In the genomic region with DNA sequence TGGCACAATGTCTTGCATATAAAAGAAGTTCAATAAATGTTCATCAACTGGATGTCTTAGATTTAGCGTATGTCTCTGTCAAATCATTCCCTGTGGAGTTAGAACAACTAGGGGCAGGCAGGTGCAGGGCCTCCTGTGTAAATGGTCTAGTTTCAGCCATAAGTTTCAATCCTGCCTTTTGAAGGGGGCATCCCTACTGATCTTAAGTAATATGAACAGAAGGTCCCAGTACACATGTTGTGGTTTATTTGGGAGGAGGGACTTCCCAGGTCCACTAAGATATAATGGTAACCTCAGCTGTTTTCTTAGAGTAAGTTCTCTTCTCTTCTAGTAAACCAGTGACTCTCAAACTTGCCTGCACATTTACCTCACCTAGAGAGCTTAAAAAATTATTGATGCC, we compare ENCODE assay signal across 18 cellular contexts. TPM values are rescaled to one million over a fixed set of nuclear protein-coding genes. Genes with fewer than 3 reads are reported as not detected.
DNase-seq lines count a peak whose midpoint lies in the region; ATAC-seq and TF ChIP-seq lines count a peak whose summit lies in the region.
"Had no signal": no experiment of that assay in that cellular context is flagged by ENCODE, and none has a peak within 500 bp of the region (broad histone marks: within the 10 kb centered on the region; RNA-seq: fewer than 3 reads in every experiment).

No MANE protein-coding gene starts in this region.

- H3K4me1 Mint-ChIP-seq in natural killer cell = no peaks in the 10 kb centered on the region
- H3K4me1 Mint-ChIP-seq in activated CD4-positive, alpha-beta T cell treated with anti-CD3 and anti-CD28 coated beads, Interleukin-2, amount 10 ng/mL, durations not matched to agents 24 days and 14 days = peaks cover 2% of the 10 kb centered on the region
- H3K4me1 Mint-ChIP-seq: activated naive CD8-positive, alpha-beta T cell treated with anti-CD3 and anti-CD28 coated beads, Interleukin-2, amount 10 ng/mL, durations not matched to agents 7 days and 5 days; IgD-negative memory B cell had no signal

- no peak overlapping the region for H3K27ac Mint-ChIP-seq in natural killer cell
- no peak overlapping the region for H3K27ac Mint-ChIP-seq in activated CD4-positive, alpha-beta T cell treated with anti-CD3 and anti-CD28 coated beads, Interleukin-2, amount 10 ng/mL, durations not matched to agents 24 days and 14 days
- H3K27ac Mint-ChIP-seq: activated naive CD8-positive, alpha-beta T cell treated with anti-CD3 and anti-CD28 coated beads, Interleukin-2, amount 10 ng/mL, durations not matched to agents 7 days and 5 days; IgD-negative memory B cell had no signal

- TF ChIP-seq CTCF in natural killer cell (IDR thresholded peaks at IDR 0.05) = no peak

- H3K36me3 Mint-ChIP-seq in natural killer cell = peaks cover 15% of the 10 kb centered on the region
- peaks cover 5% of the 10 kb centered on the region for H3K36me3 Mint-ChIP-seq in activated CD4-positive, alpha-beta T cell treated with anti-CD3 and anti-CD28 coated beads, Interleukin-2, amount 10 ng/mL, durations not matched to agents 24 days and 14 days (ENCODE audit: low read depth)

- ATAC-seq in GM18870 (IDR thresholded peaks at IDR 0.05; ENCODE audit: unreplicated experiment) = peak; percentile 52
- peak; percentile 55 for ATAC-seq in GM21526 (IDR thresholded peaks at IDR 0.05; ENCODE audit: low FRiP score, unreplicated experiment)
- ATAC-seq in HG02870 (IDR thresholded peaks at IDR 0.05; ENCODE audit: unreplicated experiment) = peak; percentile 66
- peak; percentile 62 for ATAC-seq in HG03460 (IDR thresholded peaks at IDR 0.05; ENCODE audit: unreplicated experiment)
- ATAC-seq in natural killer cell = no peak
- no peak for ATAC-seq in SK-N-SH treated with all-trans-retinoic acid at 6 μM for 48 hours
- ATAC-seq: activated T-cell treated with anti-CD3 and anti-CD28 coated beads, Interleukin-2, amount 50 U/mL, for 4 hours; HCT116; Panc1 had no signal

- H3K9me3 Mint-ChIP-seq in natural killer cell = no peaks in the 10 kb centered on the region
- H3K9me3 Mint-ChIP-seq in activated CD4-positive, alpha-beta T cell treated with anti-CD3 and anti-CD28 coated beads, Interleukin-2, amount 10 ng/mL, durations not matched to agents 24 days and 14 days = no peaks in the 10 kb centered on the region
- H3K9me3 Mint-ChIP-seq: activated naive CD8-positive, alpha-beta T cell treated with anti-CD3 and anti-CD28 coated beads, Interleukin-2, amount 10 ng/mL, durations not matched to agents 7 days and 5 days; activated T-cell treated with anti-CD3 and anti-CD28 coated beads, Interleukin-2, amount 50 U/mL, for 4 hours had no signal

- no peak for DNase-seq in natural killer cell
- no peak for DNase-seq in stimulated activated CD4-positive, alpha-beta T cell treated with anti-CD3 and anti-CD28 coated beads, Interleukin-4, amount 100 ng/mL, for 4 hours
- DNase-seq in activated CD4-positive, alpha-beta T cell treated with anti-CD3 and anti-CD28 coated beads, Interleukin-2, amount 10 ng/mL, durations not matched to agents 24 days and 14 days = no peak
- DNase-seq: activated naive CD8-positive, alpha-beta T cell treated with anti-CD3 and anti-CD28 coated beads, Interleukin-2, amount 10 ng/mL, durations not matched to agents 7 days and 5 days; activated T-cell treated with anti-CD3 and anti-CD28 coated beads, Interleukin-2, amount 50 U/mL, for 4 hours; dermis blood vessel endothelial cell; erythroblast; NCI-H1048; NCI-H82; stimulated activated CD4-positive, alpha-beta T cell treated with anti-CD3 and anti-CD28 coated beads, Interleukin-4, amount 100 ng/mL, for 1 hour had no signal

- H3K4me3 Mint-ChIP-seq in natural killer cell = no peak overlapping the region
- H3K4me3 Mint-ChIP-seq in activated CD4-positive, alpha-beta T cell treated with anti-CD3 and anti-CD28 coated beads, Interleukin-2, amount 10 ng/mL, durations not matched to agents 24 days and 14 days = no peak overlapping the region
- H3K4me3 Mint-ChIP-seq: activated naive CD8-positive, alpha-beta T cell treated with anti-CD3 and anti-CD28 coated beads, Interleukin-2, amount 10 ng/mL, durations not matched to agents 7 days and 5 days; activated T-cell treated with anti-CD3 and anti-CD28 coated beads, Interleukin-2, amount 50 U/mL, for 4 hours; IgD-negative memory B cell had no signal

- intact Hi-C loops in natural killer cell (cut with micrococcal nuclease) = no loop called here
- intact Hi-C loops in activated CD4-positive, alpha-beta T cell treated with anti-CD3 and anti-CD28 coated beads, Interleukin-2, amount 10 ng/mL, durations not matched to agents 24 days and 14 days (cut with micrococcal nuclease) = no loop called here

- no peaks in the 10 kb centered on the region for H3K27me3 Mint-ChIP-seq in natural killer cell (ENCODE audit: low read depth in 2 of 2)
- no peaks in the 10 kb centered on the region for H3K27me3 Mint-ChIP-seq in activated CD4-positive, alpha-beta T cell treated with anti-CD3 and anti-CD28 coated beads, Interleukin-2, amount 10 ng/mL, durations not matched to agents 24 days and 14 days
- H3K27me3 Mint-ChIP-seq: activated naive CD8-positive, alpha-beta T cell treated with anti-CD3 and anti-CD28 coated beads, Interleukin-2, amount 10 ng/mL, durations not matched to agents 7 days and 5 days; IgD-negative memory B cell had no signal

TF ChIP-seq in SK-N-SH treated with all-trans-retinoic acid at 6 μM for 48 hours, 23 proteins besides CTCF, POLR2A, EP300 and RAD21:
- TF ChIP-seq ZC3H10 (CRISPR knock-in tag; IDR thresholded peaks at IDR 0.05) = no peak
- TF ChIP-seq OSR1 (CRISPR knock-in tag; IDR thresholded peaks at IDR 0.05) = no peak
- no peak for TF ChIP-seq SNAI2 (CRISPR knock-in tag; IDR thresholded peaks at IDR 0.05)
- no peak for TF ChIP-seq ZNF70 (CRISPR knock-in tag; IDR thresholded peaks at IDR 0.05)
- TF ChIP-seq, protein P1, sequence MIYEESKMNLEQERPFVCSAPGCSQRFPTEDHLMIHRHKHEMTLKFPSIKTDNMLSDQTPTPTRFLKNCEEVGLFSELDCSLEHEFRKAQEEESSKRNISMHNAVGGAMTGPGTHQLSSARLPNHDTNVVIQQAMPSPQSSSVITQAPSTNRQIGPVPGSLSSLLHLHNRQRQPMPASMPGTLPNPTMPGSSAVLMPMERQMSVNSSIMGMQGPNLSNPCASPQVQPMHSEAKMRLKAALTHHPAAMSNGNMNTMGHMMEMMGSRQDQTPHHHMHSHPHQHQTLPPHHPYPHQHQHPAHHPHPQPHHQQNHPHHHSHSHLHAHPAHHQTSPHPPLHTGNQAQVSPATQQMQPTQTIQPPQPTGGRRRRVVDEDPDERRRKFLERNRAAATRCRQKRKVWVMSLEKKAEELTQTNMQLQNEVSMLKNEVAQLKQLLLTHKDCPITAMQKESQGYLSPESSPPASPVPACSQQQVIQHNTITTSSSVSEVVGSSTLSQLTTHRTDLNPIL (CRISPR knock-in tag; IDR thresholded peaks at IDR 0.05; ENCODE audit: low read depth) = no peak
- TF ChIP-seq, protein P2, sequence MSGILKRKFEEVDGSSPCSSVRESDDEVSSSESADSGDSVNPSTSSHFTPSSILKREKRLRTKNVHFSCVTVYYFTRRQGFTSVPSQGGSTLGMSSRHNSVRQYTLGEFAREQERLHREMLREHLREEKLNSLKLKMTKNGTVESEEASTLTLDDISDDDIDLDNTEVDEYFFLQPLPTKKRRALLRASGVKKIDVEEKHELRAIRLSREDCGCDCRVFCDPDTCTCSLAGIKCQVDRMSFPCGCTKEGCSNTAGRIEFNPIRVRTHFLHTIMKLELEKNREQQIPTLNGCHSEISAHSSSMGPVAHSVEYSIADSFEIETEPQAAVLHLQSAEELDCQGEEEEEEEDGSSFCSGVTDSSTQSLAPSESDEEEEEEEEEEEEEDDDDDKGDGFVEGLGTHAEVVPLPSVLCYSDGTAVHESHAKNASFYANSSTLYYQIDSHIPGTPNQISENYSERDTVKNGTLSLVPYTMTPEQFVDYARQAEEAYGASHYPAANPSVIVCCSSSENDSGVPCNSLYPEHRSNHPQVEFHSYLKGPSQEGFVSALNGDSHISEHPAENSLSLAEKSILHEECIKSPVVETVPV (CRISPR knock-in tag; IDR thresholded peaks at IDR 0.05) = no peak

RNA-seq across cellular contexts. Expression of a gene that starts 19.8 kb away (rescaled TPM):
- total RNA-seq in natural killer cell = 10 to 100 TPM; 20.8 to 25.4 (median 24.1) TPM
- 5.3 and 9.2 TPM in 2 replicates for total RNA-seq in activated CD4-positive, alpha-beta T cell treated with anti-CD3 and anti-CD28 coated beads, Interleukin-2, amount 10 ng/mL, durations not matched to agents 24 days and 14 days

RNA-seq across cellular contexts. Expression of a gene that starts 53.4 kb away (rescaled TPM):
- under 1 TPM; 0.40 to 0.93 (median 0.73) TPM for total RNA-seq in natural killer cell
- total RNA-seq in activated CD4-positive, alpha-beta T cell treated with anti-CD3 and anti-CD28 coated beads, Interleukin-2, amount 10 ng/mL, durations not matched to agents 24 days and 14 days = not detected in 2 replicates
- total RNA-seq: dermis blood vessel endothelial cell had no signal

Comparison
In these comparisons a context has a peak if more than half of its experiments do, and no peak if none do; other contexts are left out.
1. ATAC-seq: peak in GM18870 (single experiment), GM21526 (single experiment), HG02870 (single experiment) and HG03460 (single experiment); none in natural killer cell (0 of 3) and SK-N-SH treated with all-trans-retinoic acid at 6 μM for 48 hours (single experiment).